ENCODE assay signal across 8 cellular contexts in genomic region chr15:101652783-101653430, GRCh38. TPM values are rescaled to one million over a fixed set of nuclear protein-coding genes. Genes with fewer than 3 reads are reported as not detected.
A peak's percentile ranks its signal among the peaks of the same experiment; 100 is the strongest.
DNase-seq lines count a peak whose midpoint lies in the region; ATAC-seq and TF ChIP-seq lines count a peak whose summit lies in the region.

No MANE protein-coding gene starts in this region.

- H3K4me1 ChIP-seq in right atrium auricular region (peaks cover 0 to 32% of the 10 kb centered on the region in 2 donors), gastrocnemius medialis (peaks cover 22 to 33% of the 10 kb centered on the region in 2 donors)

- H3K27ac ChIP-seq in right atrium auricular region, result peak overlapping the region; percentile 97
- H3K27ac ChIP-seq in gastrocnemius medialis, result peak overlapping the region; percentile 94 to 99 (median 98)

- peak; percentile 10 for ATAC-seq in HG03097 (IDR thresholded peaks at IDR 0.05; ENCODE audit: low FRiP score, unreplicated experiment)
- peak; percentile 41 to 43 for ATAC-seq in gastrocnemius medialis
- ATAC-seq in GM18517 (IDR thresholded peaks at IDR 0.05; ENCODE audit: unreplicated experiment), result no peak

- no peaks in the 10 kb centered on the region for H3K27me3 ChIP-seq in right atrium auricular region
- H3K27me3 ChIP-seq in gastrocnemius medialis, result no peaks in the 10 kb centered on the region

- DNase-seq in AG20443 (ENCODE audit: low spot score) (peak; percentile 33), right atrium auricular region (ENCODE audit: low spot score) (no peak), gastrocnemius medialis (no peak), glomerular visceral epithelial cell (ENCODE audit: extremely low spot score) (no peak), cortex of kidney (lab: John Stamatoyannopoulos, UW) (no peak)
- peak; percentile 18 for DNase-seq in activated naive CD4-positive, alpha-beta T cell treated with anti-CD3 and anti-CD28 coated beads, Interleukin-2, amount 50 U/mL, for 16 hours

- no peaks in the 10 kb centered on the region for H3K9me3 ChIP-seq in right atrium auricular region
- no peaks in the 10 kb centered on the region for H3K9me3 ChIP-seq in gastrocnemius medialis

- intact Hi-C loops in gastrocnemius medialis (cut with DNase I; ENCODE audit: low total_unique reads), result loop anchor here (1.0 to 5.0 kb wide), 6 partner anchors 41 to 1051 kb away; partner anchors contain the start of genes ASB7, LINS1, SELENOS and SNRPA1

- TF ChIP-seq CTCF in right atrium auricular region (IDR thresholded peaks at IDR 0.05) (no peak), gastrocnemius medialis (IDR thresholded peaks at IDR 0.05 in 4 of 5, conservative IDR thresholded peaks at IDR 0.05 in 1 of 5) (no peak)

- H3K36me3 ChIP-seq in right atrium auricular region (peaks cover 17% of the 10 kb centered on the region), gastrocnemius medialis (peaks cover 0 to 32% of the 10 kb centered on the region in 2 donors)

- in situ Hi-C loops in gastrocnemius medialis (cut with MboI; ENCODE audit: low sequenced_read_pairs in 4 of 4), result loop anchor here in 1 of 4 donors (5.0 kb wide), 1 partner anchor 361 kb away; no protein-coding TSS in a partner anchor

- peak overlapping the region; percentile 71 to 90 for H3K4me3 ChIP-seq in right atrium auricular region
- H3K4me3 ChIP-seq in gastrocnemius medialis, result peak overlapping the region; percentile 76 to 97 (median 92)

- no peak for TF ChIP-seq POLR2A in gastrocnemius medialis (IDR thresholded peaks at IDR 0.05)

RNA-seq across cellular contexts. Expression of gene TM2D3, which starts 0.7 kb away (rescaled TPM):
- 10 to 100 TPM; 36.0 to 53.4 TPM for total RNA-seq in right atrium auricular region
- total RNA-seq in gastrocnemius medialis, result 100 to 1,000 TPM in 1 of 4 donors, 10 to 100 TPM in 3; 41.5 to 101 (median 51.9) TPM

Comparison
In these comparisons a context has a peak if more than half of its experiments do, and no peak if none do; other contexts are left out.
1. DNase-seq: peak in AG20443 (single experiment) and activated naive CD4-positive, alpha-beta T cell treated with anti-CD3 and anti-CD28 coated beads, Interleukin-2, amount 50 U/mL, for 16 hours (single experiment); none in right atrium auricular region (single experiment), gastrocnemius medialis (0 of 2), glomerular visceral epithelial cell (single experiment) and cortex of kidney (single experiment).